In genomic region chr6:5995705-5996686, GRCh38 we compare ENCODE assay signal across 8 cellular contexts. TPM values are rescaled to one million over a fixed set of nuclear protein-coding genes. Genes with fewer than 3 reads are reported as not detected.
DNase-seq lines count a peak whose midpoint lies in the region; ATAC-seq, FAIRE-seq and TF ChIP-seq lines count a peak whose summit lies in the region.

No MANE protein-coding gene starts in this region.

- intact Hi-C loops in Right ventricle myocardium superior (cut with DNase I): no loop called here
- intact Hi-C loops in pancreas (cut with DNase I): no loop called here

- H3K27me3 ChIP-seq in pancreas: peaks cover 11 to 56% (median 25%) of the 10 kb centered on the region in 4 donors

- no peaks in the 10 kb centered on the region for H3K36me3 ChIP-seq in pancreas

- H3K27ac ChIP-seq in pancreas: no peak overlapping the region

- no peaks in the 10 kb centered on the region for H3K9me3 ChIP-seq in pancreas

- WGBS in pancreas, 2 donors: 8% methylated on average over 50 of the region's 50 CpGs

- peaks cover 45% of the 10 kb centered on the region for H3K4me1 Mint-ChIP-seq in activated T-cell treated with anti-CD3 and anti-CD28 coated beads, Interleukin-2, amount 50 U/mL, for 4 hours (ENCODE audit: low read depth)

- peak overlapping the region; percentile 76 for H3K4me3 Mint-ChIP-seq in activated T-cell treated with anti-CD3 and anti-CD28 coated beads, Interleukin-2, amount 50 U/mL, for 4 hours

- H3K4me1 ChIP-seq in pancreas: peaks cover 0 to 19% (median 9%) of the 10 kb centered on the region in 3 donors

- ATAC-seq in activated T-cell treated with anti-CD3 and anti-CD28 coated beads, Interleukin-2, amount 50 U/mL, for 4 hours: no peak
- peak; percentile 73 for ATAC-seq in Right ventricle myocardium superior (ENCODE audit: poor library complexity)
- peak; percentile 65 to 78 (median 70) for ATAC-seq in pancreas
- no peak for ATAC-seq in HG02798 (IDR thresholded peaks at IDR 0.05; ENCODE audit: poor library complexity, unreplicated experiment)
- ATAC-seq in GM21360 (IDR thresholded peaks at IDR 0.05; ENCODE audit: unreplicated experiment): no peak

- no peak for FAIRE-seq in pancreas (lab: Jason Lieb, UNC)

- DNase-seq in DMS53 treated with DMSO at 0.1 percent for 48 hours (lab: John Stamatoyannopoulos, UW; ENCODE audit: unreplicated experiment): peak; percentile 59
- peak; percentile 88 for DNase-seq in M059J (ENCODE audit: low read depth)
- no peak for DNase-seq in activated T-cell treated with anti-CD3 and anti-CD28 coated beads, Interleukin-2, amount 50 U/mL, for 4 hours
- peak; percentile 78 for DNase-seq in Right ventricle myocardium superior
- peak in 1 of 6 donors; percentile 66 for DNase-seq in pancreas
- no peak for DNase-seq in cortex of kidney (lab: John Stamatoyannopoulos, UW)

- peaks cover 4% of the 10 kb centered on the region for H3K36me3 Mint-ChIP-seq in activated T-cell treated with anti-CD3 and anti-CD28 coated beads, Interleukin-2, amount 50 U/mL, for 4 hours (ENCODE audit: insufficient read depth)

- peaks cover 82% of the 10 kb centered on the region for H3K27me3 Mint-ChIP-seq in activated T-cell treated with anti-CD3 and anti-CD28 coated beads, Interleukin-2, amount 50 U/mL, for 4 hours (ENCODE audit: low read depth)

- no peaks in the 10 kb centered on the region for H3K9me3 Mint-ChIP-seq in activated T-cell treated with anti-CD3 and anti-CD28 coated beads, Interleukin-2, amount 50 U/mL, for 4 hours

- no peak for TF ChIP-seq CTCF in pancreas (IDR thresholded peaks at IDR 0.05)

- H3K4me3 ChIP-seq in pancreas: peak overlapping the region in 3 of 4 donors; percentile 33 to 47 (median 45)

RNA-seq across cellular contexts. Expression of gene NRN1, which starts 10.7 kb away (rescaled TPM):
- total RNA-seq in M059J (2014; rRNA removed; shearing (Covaris generic)): 105 and 115 TPM in 2 replicates
- under 1 TPM in 2 of 3 donors, not detected in 1; 0.15 to 0.22 TPM for total RNA-seq in activated T-cell treated with anti-CD3 and anti-CD28 coated beads, Interleukin-2, amount 50 U/mL, for 4 hours
- total RNA-seq in Right ventricle myocardium superior (12.6 TPM), pancreas (1 to 10 TPM in 3 of 6 donors, under 1 TPM in 3; 0.60 to 2.0 (median 1.2) TPM)
- polyA plus RNA-seq in pancreas: 1 to 10 TPM; 3.4 to 4.3 TPM

Comparison
In these comparisons a context has a peak if more than half of its experiments do, and no peak if none do; other contexts are left out.
1. DNase-seq: peak in DMS53 treated with DMSO at 0.1 percent for 48 hours (single experiment), M059J (single experiment) and Right ventricle myocardium superior (single experiment); none in activated T-cell treated with anti-CD3 and anti-CD28 coated beads, Interleukin-2, amount 50 U/mL, for 4 hours (single experiment) and cortex of kidney (single experiment).
2. ATAC-seq: peak in Right ventricle myocardium superior (single experiment) and pancreas (4 of 4); none in activated T-cell treated with anti-CD3 and anti-CD28 coated beads, Interleukin-2, amount 50 U/mL, for 4 hours (0 of 2), HG02798 (single experiment) and GM21360 (single experiment).